ENCODE assay signal across 10 cellular contexts in the genomic region with DNA sequence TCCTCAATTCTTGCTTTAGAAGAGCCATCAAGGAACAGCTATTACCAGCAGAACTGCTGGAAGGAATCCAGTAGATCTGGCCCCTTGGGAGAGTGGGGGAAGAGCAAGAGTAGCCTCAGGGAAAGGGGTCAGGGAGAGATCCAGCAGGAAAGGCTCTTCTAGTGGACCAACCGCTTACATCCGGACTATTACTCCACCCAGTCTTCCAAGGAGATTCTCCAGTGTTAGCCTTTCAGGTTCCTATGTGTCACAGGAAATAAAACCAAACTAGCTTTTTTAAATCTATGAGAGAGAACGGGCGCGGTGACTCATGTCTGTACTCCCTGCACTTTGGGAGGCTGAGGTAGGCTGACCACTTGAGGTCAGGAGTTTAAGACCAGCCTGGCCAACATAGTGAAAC. TPM values are rescaled to one million over a fixed set of nuclear protein-coding genes. Genes with fewer than 3 reads are reported as not detected.
A peak's percentile ranks its signal among the peaks of the same experiment; 100 is the strongest.
DNase-seq lines count a peak whose midpoint lies in the region; ATAC-seq, FAIRE-seq and TF ChIP-seq lines count a peak whose summit lies in the region.
"Had no signal": no experiment of that assay in that cellular context is flagged by ENCODE, and none has a peak within 500 bp of the region (broad histone marks: within the 10 kb centered on the region; RNA-seq: fewer than 3 reads in every experiment).

No MANE protein-coding gene starts in this region.

- ATAC-seq in aorta (ENCODE audit: low FRiP score) (no peak), GM18867 (IDR thresholded peaks at IDR 0.05; ENCODE audit: unreplicated experiment) (no peak)

- TF ChIP-seq CTCF in Calu3 (IDR thresholded peaks at IDR 0.05; ENCODE audit: unreplicated experiment) (no peak), cardiac fibroblast (IDR thresholded peaks at IDR 0.05; ENCODE audit: low read depth, low read length) (no peak)

- H3K27ac ChIP-seq in aorta (ENCODE audit: low read depth in 1 of 2, low read length in 2 of 2): no peak overlapping the region
- H3K27ac ChIP-seq: C4-2B had no signal

- intact Hi-C loops in Calu3 (cut with micrococcal nuclease; ENCODE audit: unreplicated experiment): no loop called here
- intact Hi-C loops in aorta (cut with DNase I): no loop called here

- H3K27me3 Mint-ChIP-seq in Calu3 (ENCODE audit: unreplicated experiment): no peaks in the 10 kb centered on the region

- no peak for FAIRE-seq in frontal cortex (lab: Jason Lieb, UNC)

- DNase-seq in Calu3 (peak; percentile 7), MV-4-11 (lab: John Stamatoyannopoulos, UW) (peak; percentile 41), cardiac fibroblast (ENCODE audit: low read depth in 2 of 2) (peak; percentile 70 to 93), islet precursor cell (peak; percentile 81), frontal cortex (ENCODE audit: low spot score in 2 of 2) (no peak), aorta (no peak), NCI-H524 (lab: John Stamatoyannopoulos, UW) (no peak)
- DNase-seq: NCI-H2107 had no signal

- no peak overlapping the region for H3K27ac Mint-ChIP-seq in Calu3 (ENCODE audit: unreplicated experiment)

- WGBS in aorta, 2 donors: 83 to 84% methylated on average over 5 of the region's 5 CpGs

- H3K36me3 ChIP-seq in aorta (ENCODE audit: control insufficient read depth in 1 of 2, insufficient read depth in 2 of 2, low read length in 1 of 2): no peaks in the 10 kb centered on the region

- H3K9me3 ChIP-seq in aorta (ENCODE audit: control insufficient read depth, low read length): no peaks in the 10 kb centered on the region

- no peaks in the 10 kb centered on the region for H3K9me3 Mint-ChIP-seq in Calu3 (ENCODE audit: low read depth, unreplicated experiment)

- BruUV-seq in Calu3 (replicated peaks; lab: Mats Ljungman, UMichigan): no TSS peak

- H3K4me3 ChIP-seq in cardiac fibroblast (replicated peaks in 1 of 2; ENCODE audit: low read depth in 2 of 2, low read length in 2 of 2): no peak overlapping the region
- H3K4me3 ChIP-seq in aorta (ENCODE audit: low read length in 2 of 2): no peak overlapping the region

- H3K4me1 Mint-ChIP-seq in Calu3 (ENCODE audit: low read depth, unreplicated experiment): peaks cover 12% of the 10 kb centered on the region

- no peaks in the 10 kb centered on the region for H3K4me1 ChIP-seq in aorta (ENCODE audit: control insufficient read depth in 1 of 2, insufficient read depth in 2 of 2, low read length in 2 of 2)

- H3K36me3 Mint-ChIP-seq in Calu3 (ENCODE audit: insufficient read depth, unreplicated experiment): peaks cover 3% of the 10 kb centered on the region

- no peaks in the 10 kb centered on the region for H3K27me3 ChIP-seq in aorta (ENCODE audit: control insufficient read depth in 1 of 2, insufficient read depth in 2 of 2, low read length in 1 of 2)

- CTCF ChIA-PET in Calu3 (lab: Charles Lee): no interaction called here

- H3K4me3 Mint-ChIP-seq in Calu3 (ENCODE audit: low read depth, unreplicated experiment): no peak overlapping the region

RNA-seq across cellular contexts. Expression of a gene that starts 34.3 kb away (rescaled TPM):
- total RNA-seq in Calu3 (2022) (1.2 TPM in 2 replicates), frontal cortex (39.9 TPM), aorta (1 to 10 TPM; 2.2 to 3.6 TPM)
- polyA plus RNA-seq in aorta: under 1 TPM; 0.18 to 0.25 TPM

Comparison
In these comparisons a context has a peak if more than half of its experiments do, and no peak if none do; other contexts are left out.
1. DNase-seq: peak in Calu3 (single experiment), MV-4-11 (single experiment), cardiac fibroblast (2 of 2) and islet precursor cell (single experiment); none in frontal cortex (0 of 2), aorta (0 of 2) and NCI-H524 (0 of 2).